In genomic region chr2:106953779-106954178, GRCh38 we compare ENCODE assay signal across 1 cellular context.
TF ChIP-seq lines count a peak whose summit lies in the region.

No MANE protein-coding gene starts in this region.

TF ChIP-seq in GM23338, 12 proteins besides CTCF, POLR2A, EP300 and RAD21 (continued from another document):
- TF ChIP-seq REST (IDR thresholded peaks at IDR 0.05; ENCODE audit: unreplicated experiment), result no peak
- no peak for TF ChIP-seq ZNF462 (CRISPR knock-in tag; IDR thresholded peaks at IDR 0.05)
- no peak for TF ChIP-seq ZNF331 (CRISPR knock-in tag; IDR thresholded peaks at IDR 0.05; ENCODE audit: low read depth)
- no peak for TF ChIP-seq ZNF114 (CRISPR knock-in tag; IDR thresholded peaks at IDR 0.05)
- TF ChIP-seq JUNB (IDR thresholded peaks at IDR 0.05; ENCODE audit: unreplicated experiment), result no peak
- TF ChIP-seq POLR2AphosphoS5 (IDR thresholded peaks at IDR 0.05; ENCODE audit: low read depth), result no peak
- TF ChIP-seq CREB1 (CRISPR knock-in tag; IDR thresholded peaks at IDR 0.05; ENCODE audit: low read depth), result no peak
- TF ChIP-seq ETS1 (IDR thresholded peaks at IDR 0.05), result no peak
- TF ChIP-seq EZH2 (IDR thresholded peaks at IDR 0.05; ENCODE audit: low read depth, unreplicated experiment), result no peak
